Comparison of ENCODE assay signal across 14 cellular contexts in the genomic region with DNA sequence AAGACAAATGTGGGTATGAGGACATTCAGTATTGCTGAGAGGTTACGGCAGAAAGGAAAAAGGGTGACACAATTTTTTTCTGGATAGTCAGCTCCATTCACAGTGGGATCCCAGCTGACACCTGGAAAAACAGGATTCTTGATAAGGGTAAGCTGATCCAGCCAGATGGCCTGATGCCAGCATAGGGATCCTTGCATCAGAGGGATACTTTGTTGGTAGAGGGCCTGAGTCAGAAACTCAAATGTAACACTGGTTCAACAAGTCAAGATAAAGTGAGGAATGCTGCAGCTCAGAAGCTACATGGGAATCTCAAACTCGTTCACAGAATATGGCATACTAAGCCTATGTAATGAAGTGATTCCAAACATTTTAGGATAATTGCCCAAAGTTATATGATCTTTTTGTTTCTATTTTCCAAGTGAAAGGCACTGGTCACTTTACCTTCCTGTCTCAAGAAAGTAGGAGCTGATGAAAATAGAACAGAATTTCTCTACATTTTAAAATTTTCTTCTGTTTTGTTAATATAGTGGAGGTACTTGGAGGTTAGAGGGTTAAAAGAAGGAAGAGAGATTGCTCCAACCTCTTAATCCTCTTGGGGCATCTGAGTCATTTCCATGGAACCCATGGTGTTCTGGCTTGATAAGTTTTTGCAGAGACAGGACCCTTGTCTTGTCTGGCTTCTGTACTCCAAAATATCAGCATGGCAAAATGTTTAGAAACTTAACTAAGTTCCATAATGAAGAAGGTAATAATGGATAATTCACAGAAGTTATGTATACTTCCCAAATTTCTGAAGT.
DNase-seq lines count a peak whose midpoint lies in the region; ATAC-seq, FAIRE-seq and TF ChIP-seq lines count a peak whose summit lies in the region.
"Had no signal": no experiment of that assay in that cellular context is flagged by ENCODE, and none has a peak within 500 bp of the region (broad histone marks: within the 10 kb centered on the region; RNA-seq: fewer than 3 reads in every experiment).

No MANE protein-coding gene starts in this region.

- FAIRE-seq in GM12891 (lab: Jason Lieb, UNC) (no peak), HepG2 (lab: Jason Lieb, UNC) (no peak)

- no peaks in the 10 kb centered on the region for H3K27me3 ChIP-seq in A673 (replicated peaks; ENCODE audit: insufficient read depth, low read depth, low read length, poor library complexity)
- H3K27me3 ChIP-seq in WERI-Rb-1 (ENCODE audit: insufficient read depth, low read depth, severe bottlenecking), result no peaks in the 10 kb centered on the region
- H3K27me3 ChIP-seq in right atrium auricular region, result no peaks in the 10 kb centered on the region
- H3K27me3 ChIP-seq in HepG2 (ENCODE audit: control insufficient read depth in 1 of 2, insufficient read depth in 2 of 2, low read length in 2 of 2), result no peaks in the 10 kb centered on the region
- H3K27me3 ChIP-seq: thyroid gland had no signal

- TF ChIP-seq EP300 in HepG2 (IDR thresholded peaks at IDR 0.05; ENCODE audit: low read depth in 2 of 2, low read length in 2 of 2) (no peak), HepG2 (CRISPR knock-in tag; IDR thresholded peaks at IDR 0.05; ENCODE audit: borderline replicate concordance) (no peak)

- H3K4me1 ChIP-seq in A673 (ENCODE audit: insufficient read depth, low read length, poor library complexity, severe bottlenecking) (no peaks in the 10 kb centered on the region), right atrium auricular region (no peaks in the 10 kb centered on the region), HepG2 (ENCODE audit: insufficient read depth, low read length) (no peaks in the 10 kb centered on the region)
- H3K4me1 ChIP-seq: thyroid gland had no signal

- no peak overlapping the region for H2AFZ ChIP-seq in HepG2 (ENCODE audit: low read length)

- H3K79me2 ChIP-seq in HepG2 (ENCODE audit: insufficient read depth, low read length), result no peaks in the 10 kb centered on the region

- no peak for TF ChIP-seq RAD21 in HepG2 (CRISPR knock-in tag; IDR thresholded peaks at IDR 0.05)

- in situ Hi-C loops in HepG2 (cut with HindIII; ENCODE audit: extremely low pct_ligation_motif_present, low pct_unique_long_range_greater_than_20kb), result no loop called here

- no peak overlapping the region for H3K4me2 ChIP-seq in HepG2 (ENCODE audit: low read depth, low read length)

- DNase-seq in A673 (ENCODE audit: low spot score), result peak; percentile 21
- peak; percentile 12 for DNase-seq in LoVo (ENCODE audit: low spot score)
- peak; percentile 41 for DNase-seq in WERI-Rb-1
- peak; percentile 57 for DNase-seq in right atrium auricular region (ENCODE audit: low spot score)
- DNase-seq in GM12891 (ENCODE audit: insufficient read length, low spot score), result no peak
- no peak for DNase-seq in HepG2 (ENCODE audit: low spot score)
- DNase-seq: activated CD4-positive, alpha-beta T cell treated with anti-CD3 and anti-CD28 coated beads for 4 hours; cerebellar nuclear complex; foreskin melanocyte; NCI-H446 treated with DMSO at 0.1 percent for 48 hours had no signal

- no peak overlapping the region for H3K9ac ChIP-seq in HepG2 (ENCODE audit: insufficient read depth, low read depth, low read length)

- ATAC-seq in HG02973 (IDR thresholded peaks at IDR 0.05; ENCODE audit: unreplicated experiment) (no peak), HepG2 (no peak), HG03139 (IDR thresholded peaks at IDR 0.05; ENCODE audit: unreplicated experiment) (no peak)
- ATAC-seq: SK-N-SH treated with all-trans-retinoic acid at 6 μM for 48 hours had no signal

- TF ChIP-seq POLR2A in GM12891 (IDR thresholded peaks at IDR 0.05; ENCODE audit: low read depth, low read length) (no peak), HepG2 (IDR thresholded peaks at IDR 0.05; ENCODE audit: insufficient read depth in 1 of 2, low read depth in 2 of 2, low read length in 2 of 2) (no peak)

- 38% methylated on average over 2 of the region's 2 CpGs for WGBS in HepG2 (ENCODE audit: low lambda C conversion rate)

- H3K27ac ChIP-seq in A673 (ENCODE audit: low read depth, low read length, poor library complexity, severe bottlenecking) (no peak overlapping the region), WERI-Rb-1 (no peak overlapping the region), right atrium auricular region (no peak overlapping the region), HepG2 (ENCODE audit: extremely low read length, insufficient read depth, low read length) (no peak overlapping the region)
- H3K27ac ChIP-seq: thyroid gland had no signal

- no peaks in the 10 kb centered on the region for H4K20me1 ChIP-seq in HepG2 (ENCODE audit: insufficient read depth, low read length)

- TF ChIP-seq CTCF in A673 (conservative IDR thresholded peaks at IDR 0.05; ENCODE audit: low read depth, low read length) (no peak), WERI-Rb-1 (IDR thresholded peaks at IDR 0.05; ENCODE audit: low read depth, low read length) (no peak), right atrium auricular region (IDR thresholded peaks at IDR 0.05) (no peak), HepG2 (CRISPR knock-in tag; IDR thresholded peaks at IDR 0.05) (no peak)

- BruUV-seq in A673 (replicated peaks; lab: Mats Ljungman, UMichigan) (no TSS peak), HepG2 (replicated peaks; lab: Mats Ljungman, UMichigan) (no TSS peak)

- H3K4me3 ChIP-seq in A673 (ENCODE audit: low read depth, low read length, poor library complexity, severe bottlenecking) (no peak overlapping the region), WERI-Rb-1 (ENCODE audit: low read depth, low read length) (no peak overlapping the region), right atrium auricular region (no peak overlapping the region), HepG2 (replicated peaks in 1 of 3; ENCODE audit: insufficient read depth in 1 of 3, low read depth in 2 of 3, low read length in 3 of 3) (no peak overlapping the region)
- H3K4me3 ChIP-seq: thyroid gland had no signal

- POLR2A ChIA-PET in A673 (lab: Charles Lee; ENCODE audit: low non-redundant PET), result no interaction called here
- POLR2A ChIA-PET in HepG2 (lab: Yijun Ruan, JAX), result no interaction called here

- intact Hi-C loops in A673 (cut with micrococcal nuclease; ENCODE audit: unreplicated experiment) (no loop called here), HepG2 (cut with micrococcal nuclease; ENCODE audit: unreplicated experiment) (no loop called here)

- H3K9me3 ChIP-seq in A673 (ENCODE audit: low read depth, low read length, poor library complexity, severe bottlenecking) (no peaks in the 10 kb centered on the region), WERI-Rb-1 (ENCODE audit: severe bottlenecking) (no peaks in the 10 kb centered on the region), right atrium auricular region (no peaks in the 10 kb centered on the region), HepG2 (ENCODE audit: low read length) (no peaks in the 10 kb centered on the region)
- H3K9me3 ChIP-seq: thyroid gland had no signal

- CTCF ChIA-PET in A673 (lab: Charles Lee) (no interaction called here), HepG2 (lab: Yijun Ruan, JAX; ENCODE audit: low intra/inter-chr PET ratio, low total read pairs) (no interaction called here)

- no peaks in the 10 kb centered on the region for H3K36me3 ChIP-seq in A673 (ENCODE audit: insufficient read depth, low read length, poor library complexity, severe bottlenecking)
- no peaks in the 10 kb centered on the region for H3K36me3 ChIP-seq in WERI-Rb-1
- H3K36me3 ChIP-seq in right atrium auricular region, result no peaks in the 10 kb centered on the region
- H3K36me3 ChIP-seq in HepG2 (replicated peaks in 1 of 2; ENCODE audit: control insufficient read depth in 1 of 2, insufficient read depth in 2 of 2, low read length in 2 of 2), result no peaks in the 10 kb centered on the region
- H3K36me3 ChIP-seq: thyroid gland had no signal

TF ChIP-seq in GM12891, 5 proteins besides CTCF, POLR2A, EP300 and RAD21:
- no peak for TF ChIP-seq SPI1 (IDR thresholded peaks at IDR 0.05; ENCODE audit: low read depth, low read length)
- no peak for TF ChIP-seq POLR2AphosphoS5 (IDR thresholded peaks at IDR 0.05; ENCODE audit: low read depth, low read length)
- TF ChIP-seq POU2F2 (IDR thresholded peaks at IDR 0.05; ENCODE audit: low read depth, low read length), result no peak
- TF ChIP-seq PAX5 (IDR thresholded peaks at IDR 0.05; ENCODE audit: insufficient read depth, low read length, severe bottlenecking), result no peak
- no peak for TF ChIP-seq TAF1 (IDR thresholded peaks at IDR 0.05; ENCODE audit: low read depth, low read length)

TF ChIP-seq in HepG2, 621 proteins besides CTCF, POLR2A, EP300 and RAD21 (continues in another document):
- TF ChIP-seq, protein P1, sequence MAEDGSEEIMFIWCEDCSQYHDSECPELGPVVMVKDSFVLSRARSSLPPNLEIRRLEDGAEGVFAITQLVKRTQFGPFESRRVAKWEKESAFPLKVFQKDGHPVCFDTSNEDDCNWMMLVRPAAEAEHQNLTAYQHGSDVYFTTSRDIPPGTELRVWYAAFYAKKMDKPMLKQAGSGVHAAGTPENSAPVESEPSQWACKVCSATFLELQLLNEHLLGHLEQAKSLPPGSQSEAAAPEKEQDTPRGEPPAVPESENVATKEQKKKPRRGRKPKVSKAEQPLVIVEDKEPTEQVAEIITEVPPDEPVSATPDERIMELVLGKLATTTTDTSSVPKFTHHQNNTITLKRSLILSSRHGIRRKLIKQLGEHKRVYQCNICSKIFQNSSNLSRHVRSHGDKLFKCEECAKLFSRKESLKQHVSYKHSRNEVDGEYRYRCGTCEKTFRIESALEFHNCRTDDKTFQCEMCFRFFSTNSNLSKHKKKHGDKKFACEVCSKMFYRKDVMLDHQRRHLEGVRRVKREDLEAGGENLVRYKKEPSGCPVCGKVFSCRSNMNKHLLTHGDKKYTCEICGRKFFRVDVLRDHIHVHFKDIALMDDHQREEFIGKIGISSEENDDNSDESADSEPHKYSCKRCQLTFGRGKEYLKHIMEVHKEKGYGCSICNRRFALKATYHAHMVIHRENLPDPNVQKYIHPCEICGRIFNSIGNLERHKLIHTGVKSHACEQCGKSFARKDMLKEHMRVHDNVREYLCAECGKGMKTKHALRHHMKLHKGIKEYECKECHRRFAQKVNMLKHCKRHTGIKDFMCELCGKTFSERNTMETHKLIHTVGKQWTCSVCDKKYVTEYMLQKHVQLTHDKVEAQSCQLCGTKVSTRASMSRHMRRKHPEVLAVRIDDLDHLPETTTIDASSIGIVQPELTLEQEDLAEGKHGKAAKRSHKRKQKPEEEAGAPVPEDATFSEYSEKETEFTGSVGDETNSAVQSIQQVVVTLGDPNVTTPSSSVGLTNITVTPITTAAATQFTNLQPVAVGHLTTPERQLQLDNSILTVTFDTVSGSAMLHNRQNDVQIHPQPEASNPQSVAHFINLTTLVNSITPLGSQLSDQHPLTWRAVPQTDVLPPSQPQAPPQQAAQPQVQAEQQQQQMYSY (CRISPR knock-in tag; IDR thresholded peaks at IDR 0.05), result no peak

Comparison
In these comparisons a context has a peak if more than half of its experiments do, and no peak if none do; other contexts are left out.
1. DNase-seq: peak in A673 (single experiment), LoVo (single experiment), WERI-Rb-1 (single experiment) and right atrium auricular region (single experiment); none in GM12891 (single experiment) and HepG2 (single experiment).